26 cellular contexts compared by ENCODE assay signal in genomic region chr2:16417711-16418110, GRCh38.
DNase-seq lines count a peak whose midpoint lies in the region; ATAC-seq and TF ChIP-seq lines count a peak whose summit lies in the region.
"Had no signal": no experiment of that assay in that cellular context is flagged by ENCODE, and none has a peak within 500 bp of the region (broad histone marks: within the 10 kb centered on the region; RNA-seq: fewer than 3 reads in every experiment).

No MANE protein-coding gene starts in this region.

- no peaks in the 10 kb centered on the region for H3K4me1 Mint-ChIP-seq in immature natural killer cell
- no peaks in the 10 kb centered on the region for H3K4me1 Mint-ChIP-seq in activated naive CD4-positive, alpha-beta T cell treated with anti-CD3 and anti-CD28 coated beads for 36 hours (ENCODE audit: low read depth)
- H3K4me1 Mint-ChIP-seq: B cell; CD14-positive monocyte; CD4-positive, alpha-beta memory T cell; CD4-positive, CD25-positive, alpha-beta regulatory T cell; CD8-positive, alpha-beta memory T cell had no signal

- in situ Hi-C loops in SK-MEL-5 (cut with HindIII; ENCODE audit: low pct_unique_long_range_greater_than_20kb, low sequenced_read_pairs): no loop called here

- DNase-seq in BE2C (peak; percentile 92), NCI-H526 treated with DMSO at 0.1 percent for 48 hours (lab: John Stamatoyannopoulos, UW) (peak; percentile 72), SK-MEL-5 (ENCODE audit: low read depth, low spot score) (peak; percentile 40), upper lobe of right lung (no peak), NCI-H1694 treated with DMSO at 0.1 percent for 48 hours (lab: John Stamatoyannopoulos, UW) (no peak), immature natural killer cell (no peak)
- no peak for DNase-seq in activated naive CD4-positive, alpha-beta T cell treated with anti-CD3 and anti-CD28 coated beads for 36 hours
- DNase-seq: AML-193; C1 segment of cervical spinal cord; CD4-positive, alpha-beta memory T cell; CD4-positive, CD25-positive, alpha-beta regulatory T cell; CD8-positive, alpha-beta memory T cell; COR-L47; DMS 273 treated with DMSO at 0.1 percent for 48 hours; DMS153; DMS53; DMS79; DND-41; EL; GDM1 had no signal

- H3K9me3 ChIP-seq in BE2C (peaks cover 22% of the 10 kb centered on the region), upper lobe of right lung (no peaks in the 10 kb centered on the region)
- H3K9me3 ChIP-seq: A549 had no signal

- CTCF ChIA-PET in activated naive CD4-positive, alpha-beta T cell treated with anti-CD3 and anti-CD28 coated beads for 36 hours (lab: Charles Lee): no interaction called here

- H3K4me3 Mint-ChIP-seq in immature natural killer cell: no peak overlapping the region
- no peak overlapping the region for H3K4me3 Mint-ChIP-seq in activated naive CD4-positive, alpha-beta T cell treated with anti-CD3 and anti-CD28 coated beads for 36 hours
- H3K4me3 Mint-ChIP-seq: B cell; CD14-positive monocyte; CD4-positive, alpha-beta memory T cell; CD4-positive, CD25-positive, alpha-beta regulatory T cell; CD8-positive, alpha-beta memory T cell had no signal

- peak; percentile 35 for ATAC-seq in upper lobe of right lung
- ATAC-seq: A549, GM12878 had no signal

- H3K27ac Mint-ChIP-seq in immature natural killer cell: no peak overlapping the region
- no peak overlapping the region for H3K27ac Mint-ChIP-seq in activated naive CD4-positive, alpha-beta T cell treated with anti-CD3 and anti-CD28 coated beads for 36 hours
- H3K27ac Mint-ChIP-seq: B cell; CD14-positive monocyte; CD4-positive, alpha-beta memory T cell; CD4-positive, CD25-positive, alpha-beta regulatory T cell; CD8-positive, alpha-beta memory T cell had no signal

- H3K27me3 ChIP-seq in BE2C (peaks cover 31% of the 10 kb centered on the region), upper lobe of right lung (no peaks in the 10 kb centered on the region)
- H3K27me3 ChIP-seq: BLaER1 had no signal

- H3K36me3 ChIP-seq in BE2C: no peaks in the 10 kb centered on the region
- no peaks in the 10 kb centered on the region for H3K36me3 ChIP-seq in upper lobe of right lung
- H3K36me3 ChIP-seq: BLaER1 had no signal

- intact Hi-C loops in upper lobe of right lung (cut with DNase I): no loop called here
- intact Hi-C loops in activated naive CD4-positive, alpha-beta T cell treated with anti-CD3 and anti-CD28 coated beads for 36 hours (cut with micrococcal nuclease): no loop called here

- peaks cover 0 to 3% (median 0%) of the 10 kb centered on the region in 3 donors for H3K36me3 Mint-ChIP-seq in immature natural killer cell
- no peaks in the 10 kb centered on the region for H3K36me3 Mint-ChIP-seq in activated naive CD4-positive, alpha-beta T cell treated with anti-CD3 and anti-CD28 coated beads for 36 hours (ENCODE audit: low read depth)
- H3K36me3 Mint-ChIP-seq: CD14-positive monocyte; CD4-positive, alpha-beta memory T cell; CD4-positive, CD25-positive, alpha-beta regulatory T cell; CD8-positive, alpha-beta memory T cell had no signal

- H3K27me3 Mint-ChIP-seq in immature natural killer cell (ENCODE audit: low read depth in 3 of 3): peaks cover 0 to 3% (median 0%) of the 10 kb centered on the region in 3 donors
- peaks cover 7% of the 10 kb centered on the region for H3K27me3 Mint-ChIP-seq in activated naive CD4-positive, alpha-beta T cell treated with anti-CD3 and anti-CD28 coated beads for 36 hours (ENCODE audit: low read depth)
- H3K27me3 Mint-ChIP-seq: CD4-positive, CD25-positive, alpha-beta regulatory T cell; CD8-positive, alpha-beta memory T cell had no signal

- H3K4me3 ChIP-seq in BE2C (ENCODE audit: low read depth, low read length): no peak overlapping the region
- no peak overlapping the region for H3K4me3 ChIP-seq in upper lobe of right lung
- H3K4me3 ChIP-seq: A549, BLaER1, GM12878 had no signal

- H3K9me3 Mint-ChIP-seq in immature natural killer cell: no peaks in the 10 kb centered on the region
- H3K9me3 Mint-ChIP-seq in activated naive CD4-positive, alpha-beta T cell treated with anti-CD3 and anti-CD28 coated beads for 36 hours: no peaks in the 10 kb centered on the region

- TF ChIP-seq CTCF in BE2C (IDR thresholded peaks at IDR 0.05; ENCODE audit: low read depth, low read length) (no peak), upper lobe of right lung (IDR thresholded peaks at IDR 0.05) (no peak)

- H3K4me1 ChIP-seq in BE2C (peaks cover 9% of the 10 kb centered on the region), upper lobe of right lung (no peaks in the 10 kb centered on the region)
- H3K4me1 ChIP-seq: A549 had no signal

- H3K27ac ChIP-seq in upper lobe of right lung: no peak overlapping the region
- H3K27ac ChIP-seq: 22Rv1, A549, BLaER1 had no signal

Comparison
In these comparisons a context has a peak if more than half of its experiments do, and no peak if none do; other contexts are left out.
1. DNase-seq: peak in BE2C (single experiment), NCI-H526 treated with DMSO at 0.1 percent for 48 hours (single experiment) and SK-MEL-5 (single experiment); none in upper lobe of right lung (single experiment), NCI-H1694 treated with DMSO at 0.1 percent for 48 hours (single experiment), immature natural killer cell (0 of 3) and activated naive CD4-positive, alpha-beta T cell treated with anti-CD3 and anti-CD28 coated beads for 36 hours (single experiment).